ENCODE assay signal across 11 cellular contexts in genomic region chr10:31192475-31192874, GRCh38.
"Had no signal": no experiment of that assay in that cellular context is flagged by ENCODE, and none has a peak within 500 bp of the region (broad histone marks: within the 10 kb centered on the region; RNA-seq: fewer than 3 reads in every experiment).

No MANE protein-coding gene starts in this region.

- FAIRE-seq: H1, H54 had no signal

- DNase-seq: GM23248, GOT3, H7, H9, HCEC 1CT, HFFc6 had no signal

- H3K9ac ChIP-seq: GM23248 had no signal

- H3K9me3 ChIP-seq: HAP-1 had no signal

- ATAC-seq: GM23338, HCT116 had no signal

- H2AFZ ChIP-seq: GM23248, GM23338 had no signal

- H3K36me3 ChIP-seq: HAP-1 had no signal

- H3K4me1 ChIP-seq: HAP-1 had no signal

- H3K4me2 ChIP-seq: GM23338 had no signal

- H3K4me3 ChIP-seq: GM23248, GM23338, HAP-1 had no signal

- H3K27ac ChIP-seq: GM23248 had no signal
